ENCODE assay signal across 8 cellular contexts in genomic region chrX:9885150-9885549, GRCh38.
DNase-seq lines count a peak whose midpoint lies in the region; ATAC-seq and TF ChIP-seq lines count a peak whose summit lies in the region.

No MANE protein-coding gene starts in this region.

- H4K20me1 ChIP-seq in KMS-11 (ENCODE audit: insufficient read depth) = no peaks in the 10 kb centered on the region

- peak overlapping the region; percentile 24; the same call in 1 of the 2 replicates for H3K4me2 ChIP-seq in KMS-11

- H3K27ac ChIP-seq in KMS-11 = no peak overlapping the region

- H3K79me2 ChIP-seq in KMS-11 (ENCODE audit: insufficient read depth, low read depth) = no peaks in the 10 kb centered on the region

- H3K9ac ChIP-seq in KMS-11 (no peak overlapping the region), adipocyte (ENCODE audit: low read length) (no peak overlapping the region)

- H3K4me3 ChIP-seq in BE2C (ENCODE audit: low read depth, low read length) (no peak overlapping the region), KMS-11 (IDR thresholded peaks at IDR 0.05; ENCODE audit: insufficient read depth, low read depth, low read length) (no peak overlapping the region), adipocyte (ENCODE audit: low read length) (no peak overlapping the region)

- ATAC-seq in GM18909 (IDR thresholded peaks at IDR 0.05; ENCODE audit: poor library complexity, unreplicated experiment) = peak; percentile 86
- no peak for ATAC-seq in HG03108 (IDR thresholded peaks at IDR 0.05; ENCODE audit: unreplicated experiment)

- H2AFZ ChIP-seq in KMS-11 (ENCODE audit: low read depth) = peak overlapping the region; percentile 55

- H3K36me3 ChIP-seq in BE2C (no peaks in the 10 kb centered on the region), KMS-11 (ENCODE audit: insufficient read depth) (no peaks in the 10 kb centered on the region), adipocyte (ENCODE audit: control insufficient read depth, insufficient read depth, low read length, severe bottlenecking) (no peaks in the 10 kb centered on the region)

- DNase-seq in BE2C (peak; percentile 49), SKM-1 treated with dmso at 0.1 percent for 144 hours (lab: John Stamatoyannopoulos, UW; ENCODE audit: unreplicated experiment) (peak; percentile 36), adipocyte (ENCODE audit: low read depth) (peak; percentile 79), hepatic stellate cell (ENCODE audit: low spot score) (peak; percentile 73)
- peak; percentile 36 for DNase-seq in stimulated activated CD4-positive, alpha-beta T cell treated with anti-CD3 and anti-CD28 coated beads, Interleukin-12 subunit alpha, Interleukin-12 subunit beta, amount 100 ng/mL, for 4 hours

- no peaks in the 10 kb centered on the region for H3K27me3 ChIP-seq in BE2C
- H3K27me3 ChIP-seq in KMS-11 (ENCODE audit: insufficient read depth, low read depth) = no peaks in the 10 kb centered on the region
- peaks cover 44% of the 10 kb centered on the region for H3K27me3 ChIP-seq in adipocyte (replicated peaks; ENCODE audit: control insufficient read depth, insufficient read depth, low read length)

- H3K4me1 ChIP-seq in BE2C (no peaks in the 10 kb centered on the region), KMS-11 (ENCODE audit: low read depth, poor library complexity, severe bottlenecking) (peaks cover 18% of the 10 kb centered on the region), adipocyte (ENCODE audit: control insufficient read depth, insufficient read depth, low read length) (no peaks in the 10 kb centered on the region)

- no peaks in the 10 kb centered on the region for H3K9me3 ChIP-seq in BE2C
- no peaks in the 10 kb centered on the region for H3K9me3 ChIP-seq in adipocyte (ENCODE audit: control insufficient read depth, low read length)

- peak; percentile 55 for TF ChIP-seq CTCF in BE2C (IDR thresholded peaks at IDR 0.05; ENCODE audit: low read depth, low read length)
- TF ChIP-seq CTCF in KMS-11 (conservative IDR thresholded peaks at IDR 0.05; ENCODE audit: low read depth, low read length) = peak; percentile 69
